Comparison of ENCODE assay signal across 17 cellular contexts in the genomic region with DNA sequence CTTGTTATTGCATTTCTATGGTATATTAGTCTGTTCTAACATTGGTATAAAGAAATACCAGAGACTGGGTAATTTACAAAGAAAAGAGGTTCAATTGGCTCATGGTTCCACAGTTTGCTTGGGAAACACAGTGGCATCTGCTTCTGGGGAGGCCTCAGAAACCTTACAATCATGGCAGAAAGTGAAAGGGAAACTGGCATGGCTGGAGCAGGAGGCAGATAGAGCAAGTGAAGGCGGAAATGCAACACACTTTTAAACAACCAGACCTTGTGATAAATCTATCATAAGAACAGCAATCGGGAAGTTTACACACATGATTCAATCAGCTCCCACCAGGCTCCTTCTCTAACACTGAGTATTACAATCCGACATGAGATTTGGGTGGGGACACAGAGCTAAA.
"Had no signal": no experiment of that assay in that cellular context is flagged by ENCODE, and none has a peak within 500 bp of the region (broad histone marks: within the 10 kb centered on the region; RNA-seq: fewer than 3 reads in every experiment).

No MANE protein-coding gene starts in this region.

- DNase-seq: activated CD4-positive, alpha-beta T cell treated with anti-CD3 and anti-CD28 coated beads, Interleukin-2, amount 10 ng/mL, durations not matched to agents 24 days and 14 days; activated CD8-positive, alpha-beta T cell treated with anti-CD3 and anti-CD28 coated beads, Interleukin-2, amount 10 ng/mL, durations not matched to agents 7 days and 5 days; activated effector memory CD4-positive, alpha-beta T cell treated with Interleukin-2 at 50 U/mL for 16 hours; activated naive CD4-positive, alpha-beta T cell treated with anti-CD3 and anti-CD28 coated beads, Interleukin-2, amount 10 ng/mL, durations not matched to agents 7 days and 5 days; activated T-cell treated with anti-CD3 and anti-CD28 coated beads, Interleukin-2, amount 50 U/mL, for 24 hours; colonic mucosa; foreskin keratinocyte; glutamatergic neuron; hypothalamus; islet precursor cell; left colon; lower lobe of right lung; nucleus accumbens; stimulated activated CD4-positive, alpha-beta T cell treated with anti-CD3 and anti-CD28 coated beads, Interleukin-4, amount 100 ng/mL, for 24 hours; upper lobe of left lung had no signal

- ATAC-seq: activated CD8-positive, alpha-beta T cell treated with anti-CD3 and anti-CD28 coated beads, Interleukin-2, amount 10 ng/mL, durations not matched to agents 7 days and 5 days; foreskin keratinocyte; left colon; lower lobe of right lung; sciatic nerve; stimulated activated effector memory CD8-positive, alpha-beta T cell treated with anti-CD3 and anti-CD28 coated beads, Interleukin-12 subunit alpha, Interleukin-12 subunit beta, amount 100 ng/mL, for 72 hours had no signal
